Comparison of ENCODE assay signal across 21 cellular contexts in genomic region chr4:76488905-76489798, GRCh38. TPM values are rescaled to one million over a fixed set of nuclear protein-coding genes. Genes with fewer than 3 reads are reported as not detected.
DNase-seq lines count a peak whose midpoint lies in the region; ATAC-seq and TF ChIP-seq lines count a peak whose summit lies in the region.
"Had no signal": no experiment of that assay in that cellular context is flagged by ENCODE, and none has a peak within 500 bp of the region (broad histone marks: within the 10 kb centered on the region; RNA-seq: fewer than 3 reads in every experiment).

No MANE protein-coding gene starts in this region.

- H3K27ac ChIP-seq in IMR-90 (ENCODE audit: insufficient read depth, low read length): no peak overlapping the region
- H3K27ac ChIP-seq: A549, heart right ventricle, vagina had no signal

- no peak overlapping the region for H2BK120ac ChIP-seq in IMR-90 (ENCODE audit: low read depth, low read length)

- H2AFZ ChIP-seq in IMR-90 (replicated peaks; ENCODE audit: low read length, poor library complexity): no peak overlapping the region

- H3K23ac ChIP-seq in IMR-90 (ENCODE audit: low read depth, low read length): no peak overlapping the region

- dilution Hi-C loops in IMR-90 (cut with HindIII; ENCODE audit: low sequenced_read_pairs, unreplicated experiment): no loop called here

- no peak overlapping the region for H3K56ac ChIP-seq in IMR-90 (ENCODE audit: extremely low read depth, insufficient read depth, low read length)

- H3K9me3 ChIP-seq in IMR-90 (ENCODE audit: control insufficient read depth, insufficient read depth, low read length): no peaks in the 10 kb centered on the region
- H3K9me3 ChIP-seq: A549, heart right ventricle, vagina had no signal

- no peak for TF ChIP-seq CTCF in IMR-90 (conservative IDR thresholded peaks at IDR 0.05; ENCODE audit: low read depth, low read length)

- H4K20me1 ChIP-seq in IMR-90 (ENCODE audit: insufficient read depth, low read length): no peaks in the 10 kb centered on the region

- DNase-seq in ACHN: peak; percentile 12
- DNase-seq in IMR-90: peak; percentile 14
- peak; percentile 32 for DNase-seq in astrocyte of the hippocampus (ENCODE audit: low read depth, low spot score)
- no peak for DNase-seq in left lobe of liver (ENCODE audit: low spot score)
- no peak for DNase-seq in NCI-H2171 (lab: John Stamatoyannopoulos, UW)
- DNase-seq in SKM-1 treated with dmso at 0.1 percent for 144 hours (lab: John Stamatoyannopoulos, UW; ENCODE audit: unreplicated experiment): no peak
- no peak for DNase-seq in midbrain (lab: John Stamatoyannopoulos, UW)
- DNase-seq: activated CD4-positive, alpha-beta memory T cell treated with anti-CD3 and anti-CD28 coated beads for 36 hours; CD4-positive, alpha-beta memory T cell; effector CD8-positive, alpha-beta T cell; heart right ventricle; Kasumi-1; NCI-H1105 treated with DMSO at 0.1 percent for 48 hours; Right ventricle myocardium superior; stimulated activated CD4-positive, alpha-beta T cell treated with anti-CD3 and anti-CD28 coated beads, Interleukin-12 subunit alpha, Interleukin-12 subunit beta, amount 100 ng/mL, for 4 hours; substantia nigra; T-helper 17 cell had no signal

- TF ChIP-seq RAD21 in IMR-90 (IDR thresholded peaks at IDR 0.05; ENCODE audit: low read length): no peak

- CTCF ChIA-PET in IMR-90 (lab: Yijun Ruan, JAX): no interaction called here

- H4K91ac ChIP-seq in IMR-90 (ENCODE audit: insufficient read depth, low read depth, low read length): no peak overlapping the region

- no peaks in the 10 kb centered on the region for H3K4me1 ChIP-seq in IMR-90 (ENCODE audit: control insufficient read depth, insufficient read depth, low read length)
- H3K4me1 ChIP-seq: A549, vagina had no signal

- H2BK15ac ChIP-seq in IMR-90 (ENCODE audit: low read depth, low read length): no peak overlapping the region

- no peaks in the 10 kb centered on the region for H3K36me3 ChIP-seq in IMR-90 (ENCODE audit: control insufficient read depth, insufficient read depth, low read length)
- H3K36me3 ChIP-seq: heart right ventricle, vagina had no signal

- no peak overlapping the region for H2BK20ac ChIP-seq in IMR-90 (ENCODE audit: low read depth, low read length)

- peaks cover 2% of the 10 kb centered on the region; the same call in 1 of the 2 replicates for H3K27me3 ChIP-seq in IMR-90 (ENCODE audit: control insufficient read depth, insufficient read depth, low read length)
- H3K27me3 ChIP-seq: heart right ventricle, vagina had no signal

- no peak overlapping the region for H3K4me3 ChIP-seq in IMR-90 (ENCODE audit: insufficient read depth, low read depth, low read length)
- H3K4me3 ChIP-seq: A549, heart right ventricle, vagina had no signal

- intact Hi-C loops in IMR-90 (cut with micrococcal nuclease): loop anchor here (5.0 kb wide), 1 partner anchor 37 kb away; no protein-coding TSS in a partner anchor

- no peak overlapping the region for H2AK5ac ChIP-seq in IMR-90 (ENCODE audit: low read depth, low read length)

- no peak overlapping the region for H3K4me2 ChIP-seq in IMR-90 (ENCODE audit: low read depth, low read length)
- H3K4me2 ChIP-seq: A549 had no signal

- no peak overlapping the region for H2AK9ac ChIP-seq in IMR-90 (replicated peaks; ENCODE audit: low read depth, low read length, poor library complexity)

- H4K8ac ChIP-seq in IMR-90 (ENCODE audit: low read depth in 2 of 2, low read length in 2 of 2): no peak overlapping the region

- no peak for TF ChIP-seq POLR2A in IMR-90 (IDR thresholded peaks at IDR 0.05; ENCODE audit: low read depth, low read length)

- peak; percentile 54 for ATAC-seq in IMR-90 (ENCODE audit: low read depth)
- peak; percentile 34 for ATAC-seq in left lobe of liver
- no peak for ATAC-seq in HG03139 (IDR thresholded peaks at IDR 0.05; ENCODE audit: unreplicated experiment)
- ATAC-seq: A549; natural killer cell treated with Interleukin-12 subunit alpha and Interleukin-12 subunit beta and Interleukin-15 and Interleukin-18, amount 100 ng/mL, for 72 hours; T-helper 17 cell had no signal

- in situ Hi-C loops in ACHN (cut with HindIII; ENCODE audit: low pct_ligation_motif_present, low pct_unique_long_range_greater_than_20kb, low sequenced_read_pairs) (no loop called here), IMR-90 (cut with MboI; ENCODE audit: low sequenced_read_pairs) (no loop called here)

- no peak overlapping the region for H3K18ac ChIP-seq in IMR-90 (ENCODE audit: low read depth, low read length)

- no peak overlapping the region for H2BK5ac ChIP-seq in IMR-90 (ENCODE audit: low read depth, low read length, poor library complexity, severe bottlenecking)

- BruUV-seq in IMR-90 (replicated peaks; lab: Mats Ljungman, UMichigan): no TSS peak

- H4K5ac ChIP-seq in IMR-90 (ENCODE audit: low read depth, low read length): no peak overlapping the region

- H3K9me1 ChIP-seq in IMR-90 (ENCODE audit: insufficient read depth, low read length): no peaks in the 10 kb centered on the region

- no peaks in the 10 kb centered on the region for H3K79me1 ChIP-seq in IMR-90 (ENCODE audit: low read depth in 1 of 2, low read length in 2 of 2)

- H3K9ac ChIP-seq in IMR-90 (ENCODE audit: low read depth, low read length): no peak overlapping the region

- 21% methylated on average over 2 of the region's 5 CpGs; no CpG with 5 or more reads in 1 of the 2 experiments for WGBS in IMR-90 (ENCODE audit: extremely low coverage in 2 of 2, insufficient read length in 1 of 2), 2 experiments

- no peak overlapping the region for H3K14ac ChIP-seq in IMR-90 (replicated peaks; ENCODE audit: low read depth, low read length)

- POLR2A ChIA-PET in IMR-90 (lab: Charles Lee; ENCODE audit: unreplicated experiment): no interaction called here

- no peak overlapping the region for H3K4ac ChIP-seq in IMR-90 (ENCODE audit: low read depth, low read length)

TF ChIP-seq in IMR-90, 13 proteins besides CTCF, POLR2A, EP300 and RAD21:
- TF ChIP-seq RCOR1 (IDR thresholded peaks at IDR 0.05; ENCODE audit: insufficient replicate concordance, low read length) (no peak), ELK1 (IDR thresholded peaks at IDR 0.05; ENCODE audit: borderline replicate concordance, low read depth, low read length) (no peak), MAZ (IDR thresholded peaks at IDR 0.05; ENCODE audit: borderline replicate concordance, low read depth, low read length) (no peak), CHD1 (IDR thresholded peaks at IDR 0.05; ENCODE audit: low read depth, low read length) (no peak), CEBPB (IDR thresholded peaks at IDR 0.05; ENCODE audit: low read depth, low read length) (no peak), MXI1 (IDR thresholded peaks at IDR 0.05; ENCODE audit: borderline replicate concordance, low read depth, low read length) (no peak), SMC3 (IDR thresholded peaks at IDR 0.05; ENCODE audit: low read depth, low read length) (no peak), BHLHE40 (IDR thresholded peaks at IDR 0.05; ENCODE audit: low read depth, low read length) (no peak), FOS (IDR thresholded peaks at IDR 0.05; ENCODE audit: low read depth, low read length) (no peak), RFX5 (IDR thresholded peaks at IDR 0.05; ENCODE audit: low read depth, low read length) (no peak), MAFK (IDR thresholded peaks at IDR 0.05; ENCODE audit: low read depth, low read length) (no peak), NFE2L2 (IDR thresholded peaks at IDR 0.05; ENCODE audit: low read depth, low read length) (no peak), USF2 (IDR thresholded peaks at IDR 0.05; ENCODE audit: low read depth, low read length) (no peak)
TF ChIP-seq in IMR-90: peak in this region for 0.

RNA-seq across cellular contexts. Expression of gene SHROOM3, which starts 54.1 kb away (rescaled TPM):
- total RNA-seq in IMR-90 (2012; rRNA removed): 18.1 and 19.5 TPM in 2 replicates
- polyA plus RNA-seq in IMR-90 (2012; rRNA removed): 10.8 and 14.2 TPM in 2 replicates
- polyA plus RNA-seq in IMR-90 (2012; cell fraction: cytosol; rRNA removed): 7.3 and 10.8 TPM in 2 replicates
- 9.4 and 11.4 TPM in 2 replicates for polyA plus RNA-seq in IMR-90 (2012; cell fraction: nucleus; rRNA removed; ENCODE audit: low replicate concordance)
- total RNA-seq in left lobe of liver: 39.9 TPM
- total RNA-seq: activated CD4-positive, alpha-beta memory T cell treated with anti-CD3 and anti-CD28 coated beads for 36 hours; CD4-positive, alpha-beta memory T cell; natural killer cell treated with Interleukin-12 subunit alpha and Interleukin-12 subunit beta and Interleukin-15 and Interleukin-18, amount 100 ng/mL, for 72 hours; T-helper 17 cell had no signal
- polyA plus RNA-seq: CD4-positive, alpha-beta memory T cell had no signal

Comparison
In these comparisons a context has a peak if more than half of its experiments do, and no peak if none do; other contexts are left out.
1. DNase-seq: peak in ACHN (single experiment), IMR-90 (single experiment) and astrocyte of the hippocampus (single experiment); none in left lobe of liver (single experiment), NCI-H2171 (single experiment), SKM-1 treated with dmso at 0.1 percent for 144 hours (single experiment) and midbrain (single experiment).